In the genomic region with DNA sequence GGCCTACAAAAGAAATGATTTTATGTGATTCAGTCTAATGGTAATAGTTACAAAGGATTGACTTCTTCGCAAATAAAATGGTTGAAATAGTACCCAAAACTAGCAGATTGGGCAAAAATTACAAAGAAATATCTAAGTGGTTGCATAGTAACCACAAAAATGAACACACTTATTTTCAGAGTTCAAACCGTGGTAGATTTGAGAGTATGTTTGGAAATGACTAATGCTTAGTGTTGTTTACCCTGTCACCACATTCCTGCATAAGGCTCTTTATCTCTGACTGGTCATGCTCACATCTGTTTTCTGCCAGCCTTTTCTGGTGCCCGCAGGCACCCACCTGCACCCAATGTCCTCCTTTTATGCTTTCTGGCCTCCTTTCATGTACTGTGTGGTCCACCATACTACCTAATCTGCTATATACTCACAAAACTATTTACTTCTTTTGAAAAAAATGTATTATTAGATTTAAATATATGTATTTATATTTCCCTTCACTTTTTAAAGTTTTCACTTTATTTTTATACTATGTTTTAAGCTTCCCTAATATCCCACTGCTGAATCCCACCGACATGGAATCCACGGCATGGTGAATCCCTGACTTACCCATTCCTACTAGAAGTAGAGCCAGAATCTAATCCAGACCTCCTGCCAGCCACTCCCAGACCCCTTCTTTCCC, we compare ENCODE assay signal across 9 cellular contexts. TPM values are rescaled to one million over a fixed set of nuclear protein-coding genes. Genes with fewer than 3 reads are reported as not detected.
DNase-seq lines count a peak whose midpoint lies in the region; ATAC-seq and TF ChIP-seq lines count a peak whose summit lies in the region.
"Had no signal": no experiment of that assay in that cellular context is flagged by ENCODE, and none has a peak within 500 bp of the region (broad histone marks: within the 10 kb centered on the region; RNA-seq: fewer than 3 reads in every experiment).

No MANE protein-coding gene starts in this region.

- no peaks in the 10 kb centered on the region for H3K9me3 ChIP-seq in Peyer's patch
- H3K9me3 ChIP-seq: heart right ventricle had no signal

- H3K27ac ChIP-seq in Peyer's patch: peak overlapping the region in 3 of 4 donors; percentile 25 to 58 (median 51)

- peak; percentile 94 for ATAC-seq in HG02973 (IDR thresholded peaks at IDR 0.05; ENCODE audit: unreplicated experiment)

- TF ChIP-seq CTCF in Peyer's patch (IDR thresholded peaks at IDR 0.05): no peak

- H3K27me3 ChIP-seq in Peyer's patch: no peaks in the 10 kb centered on the region
- H3K27me3 ChIP-seq: heart right ventricle had no signal

- no peak overlapping the region for H3K4me3 ChIP-seq in Peyer's patch
- H3K4me3 ChIP-seq: heart right ventricle had no signal

- peaks cover 0 to 11% (median 1%) of the 10 kb centered on the region in 4 donors for H3K4me1 ChIP-seq in Peyer's patch

- no peak for TF ChIP-seq POLR2A in Peyer's patch (IDR thresholded peaks at IDR 0.05)

- no peaks in the 10 kb centered on the region for H3K36me3 ChIP-seq in Peyer's patch

- DNase-seq in stimulated activated CD4-positive, alpha-beta T cell treated with anti-CD3 and anti-CD28 coated beads, Interleukin-15, amount 100 ng/mL, for 24 hours: peak; percentile 38
- DNase-seq in stimulated activated CD4-positive, alpha-beta T cell treated with anti-CD3 and anti-CD28 coated beads, Interleukin-2, amount 100 ng/mL, for 48 hours: no peak
- DNase-seq in Peyer's patch (no peak), dedifferentiated amniotic fluid mesenchymal stem cell (ENCODE audit: extremely low spot score) (peak; percentile 95), SKM-1 treated with dmso at 0.1 percent for 144 hours (lab: John Stamatoyannopoulos, UW; ENCODE audit: unreplicated experiment) (no peak), iPS-NIHi7 (ENCODE audit: extremely low spot score) (no peak)
- peak; percentile 54 for DNase-seq in stimulated activated CD4-positive, alpha-beta T cell treated with anti-CD3 and anti-CD28 coated beads, Interleukin-4, amount 100 ng/mL, for 24 hours
- DNase-seq: heart right ventricle had no signal

RNA-seq across cellular contexts. Expression of gene PTPRC, which starts 30.3 kb away (rescaled TPM):
- total RNA-seq in Peyer's patch: 100 to 1,000 TPM in 1 of 4 donors, 10 to 100 TPM in 3; 13.3 to 127 (median 22.1) TPM

Comparison
In these comparisons a context has a peak if more than half of its experiments do, and no peak if none do; other contexts are left out.
1. DNase-seq: peak in stimulated activated CD4-positive, alpha-beta T cell treated with anti-CD3 and anti-CD28 coated beads, Interleukin-15, amount 100 ng/mL, for 24 hours (single experiment), dedifferentiated amniotic fluid mesenchymal stem cell (single experiment) and stimulated activated CD4-positive, alpha-beta T cell treated with anti-CD3 and anti-CD28 coated beads, Interleukin-4, amount 100 ng/mL, for 24 hours (single experiment); none in stimulated activated CD4-positive, alpha-beta T cell treated with anti-CD3 and anti-CD28 coated beads, Interleukin-2, amount 100 ng/mL, for 48 hours (0 of 2), Peyer's patch (0 of 3), SKM-1 treated with dmso at 0.1 percent for 144 hours (single experiment) and iPS-NIHi7 (single experiment).